ENCODE assay signal across 16 cellular contexts in the genomic region with DNA sequence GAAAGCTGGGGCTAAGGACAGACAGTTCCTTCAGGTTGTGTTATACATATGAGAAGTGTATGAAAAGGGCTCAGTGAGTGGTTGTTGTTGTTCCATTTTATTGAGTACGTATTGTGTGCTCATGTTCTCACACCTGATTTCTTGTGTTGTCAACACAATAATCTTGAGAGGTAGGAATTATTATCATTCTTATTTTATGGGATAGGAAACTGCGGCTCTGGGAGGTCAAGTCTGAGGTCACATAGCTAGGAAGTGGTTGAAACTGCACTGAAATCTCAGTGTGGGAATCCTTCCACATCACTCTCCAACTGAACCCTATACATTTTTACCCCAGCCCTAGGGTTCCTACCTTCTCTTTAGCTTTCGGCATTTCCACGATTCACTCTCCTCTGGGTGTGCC.
DNase-seq lines count a peak whose midpoint lies in the region; ATAC-seq and TF ChIP-seq lines count a peak whose summit lies in the region.
"Had no signal": no experiment of that assay in that cellular context is flagged by ENCODE, and none has a peak within 500 bp of the region (broad histone marks: within the 10 kb centered on the region; RNA-seq: fewer than 3 reads in every experiment).

No MANE protein-coding gene starts in this region.

- CTCF ChIA-PET in activated CD4-positive, alpha-beta T cell treated with anti-CD3 and anti-CD28 coated beads, Interleukin-2, amount 10 ng/mL, durations not matched to agents 7 days and 5 days (lab: Charles Lee): interaction anchor here (1.2 to 2.3 kb wide), 2 partner anchors 12 to 129 kb away, joined by 3 to 5 read pairs; no protein-coding TSS in a partner anchor

- no peak overlapping the region for H3K4me3 Mint-ChIP-seq in activated CD4-positive, alpha-beta T cell treated with anti-CD3 and anti-CD28 coated beads, Interleukin-2, amount 10 ng/mL, durations not matched to agents 7 days and 5 days
- peak overlapping the region; percentile 28 for H3K4me3 Mint-ChIP-seq in central memory CD8-positive, alpha-beta T cell
- H3K4me3 Mint-ChIP-seq: endodermal cell, HFFc6, neural crest cell, WTC11 had no signal

- peak overlapping the region; percentile 10 for H3K4me3 ChIP-seq in Loucy (ENCODE audit: low read length, poor library complexity, severe bottlenecking)
- no peak overlapping the region for H3K4me3 ChIP-seq in neutrophil (ENCODE audit: low read depth in 1 of 2, low read length in 1 of 2)
- H3K4me3 ChIP-seq: MG63, upper lobe of right lung had no signal

- H3K9ac ChIP-seq in Loucy (ENCODE audit: low read depth, low read length, poor library complexity, severe bottlenecking): peak overlapping the region; percentile 75

- TF ChIP-seq CTCF in Loucy (conservative IDR thresholded peaks at IDR 0.05; ENCODE audit: low read length): no peak
- no peak for TF ChIP-seq CTCF in neutrophil (IDR thresholded peaks at IDR 0.05)

- H3K4me2 ChIP-seq in Loucy (ENCODE audit: low read depth, low read length, poor library complexity, severe bottlenecking): peak overlapping the region; percentile 54

- H3K27ac Mint-ChIP-seq in activated CD4-positive, alpha-beta T cell treated with anti-CD3 and anti-CD28 coated beads, Interleukin-2, amount 10 ng/mL, durations not matched to agents 7 days and 5 days: peak overlapping the region; percentile 72
- H3K27ac Mint-ChIP-seq in central memory CD8-positive, alpha-beta T cell (ENCODE audit: low read depth): peak overlapping the region; percentile 94
- H3K27ac Mint-ChIP-seq: endodermal cell, HFFc6, WTC11 had no signal

- no peak overlapping the region for H2AFZ ChIP-seq in Loucy (ENCODE audit: low read length)

- H3K27me3 ChIP-seq in Loucy (ENCODE audit: insufficient read depth, low read length, poor library complexity, severe bottlenecking) (no peaks in the 10 kb centered on the region), neutrophil (no peaks in the 10 kb centered on the region)
- H3K27me3 ChIP-seq: MG63, upper lobe of right lung had no signal

- H3K27me3 Mint-ChIP-seq in activated CD4-positive, alpha-beta T cell treated with anti-CD3 and anti-CD28 coated beads, Interleukin-2, amount 10 ng/mL, durations not matched to agents 7 days and 5 days: no peaks in the 10 kb centered on the region
- no peaks in the 10 kb centered on the region for H3K27me3 Mint-ChIP-seq in central memory CD8-positive, alpha-beta T cell

- H3F3A ChIP-seq in Loucy (ENCODE audit: low read depth): peaks cover 8% of the 10 kb centered on the region; the same call in 1 of the 2 replicates

- H3K4me1 ChIP-seq in Loucy (ENCODE audit: insufficient read depth, low read length, poor library complexity, severe bottlenecking) (peaks cover 72% of the 10 kb centered on the region), neutrophil (ENCODE audit: control insufficient read depth in 1 of 2, insufficient read depth in 1 of 2, low read depth in 1 of 2, low read length in 1 of 2) (peaks cover 42 to 46% of the 10 kb centered on the region in 2 experiments)

- no peaks in the 10 kb centered on the region for H3K79me2 ChIP-seq in Loucy (ENCODE audit: insufficient read depth, low read length)

- peaks cover 6% of the 10 kb centered on the region for H3K36me3 Mint-ChIP-seq in activated CD4-positive, alpha-beta T cell treated with anti-CD3 and anti-CD28 coated beads, Interleukin-2, amount 10 ng/mL, durations not matched to agents 7 days and 5 days (ENCODE audit: low read depth)
- peaks cover 10% of the 10 kb centered on the region for H3K36me3 Mint-ChIP-seq in central memory CD8-positive, alpha-beta T cell (ENCODE audit: insufficient read depth)
- H3K36me3 Mint-ChIP-seq: WTC11 had no signal

- POLR2A ChIA-PET in activated CD4-positive, alpha-beta T cell treated with anti-CD3 and anti-CD28 coated beads, Interleukin-2, amount 10 ng/mL, durations not matched to agents 7 days and 5 days (lab: Charles Lee): no interaction called here

- no peaks in the 10 kb centered on the region for H3K36me3 ChIP-seq in Loucy (ENCODE audit: insufficient read depth, low read length)
- H3K36me3 ChIP-seq in neutrophil: no peaks in the 10 kb centered on the region
- H3K36me3 ChIP-seq: MG63, upper lobe of right lung had no signal

- H3K9me3 Mint-ChIP-seq in activated CD4-positive, alpha-beta T cell treated with anti-CD3 and anti-CD28 coated beads, Interleukin-2, amount 10 ng/mL, durations not matched to agents 7 days and 5 days: peaks cover 3% of the 10 kb centered on the region
- no peaks in the 10 kb centered on the region for H3K9me3 Mint-ChIP-seq in central memory CD8-positive, alpha-beta T cell
- H3K9me3 Mint-ChIP-seq: endodermal cell, WTC11 had no signal

- no peaks in the 10 kb centered on the region for H3K9me3 ChIP-seq in Loucy (ENCODE audit: insufficient read depth, low read depth, low read length)
- no peaks in the 10 kb centered on the region for H3K9me3 ChIP-seq in neutrophil
- H3K9me3 ChIP-seq: MG63, upper lobe of right lung had no signal

- ATAC-seq in central memory CD8-positive, alpha-beta T cell (replicated peaks; ENCODE audit: extremely low read depth, poor library complexity, severe bottlenecking): no peak
- ATAC-seq in HG02763 (IDR thresholded peaks at IDR 0.05; ENCODE audit: unreplicated experiment) (no peak), GM19328 (IDR thresholded peaks at IDR 0.05; ENCODE audit: unreplicated experiment) (no peak)
- ATAC-seq: WTC11 had no signal

- no peaks in the 10 kb centered on the region for H3K9me2 ChIP-seq in Loucy (replicated peaks; ENCODE audit: low read depth, low read length)

- H4K20me1 ChIP-seq in Loucy (ENCODE audit: insufficient read depth, low read length, poor library complexity, severe bottlenecking): no peaks in the 10 kb centered on the region

- H3K27ac ChIP-seq in neutrophil: peak overlapping the region; percentile 58
- H3K27ac ChIP-seq: upper lobe of right lung had no signal

- H3K4me1 Mint-ChIP-seq in activated CD4-positive, alpha-beta T cell treated with anti-CD3 and anti-CD28 coated beads, Interleukin-2, amount 10 ng/mL, durations not matched to agents 7 days and 5 days: peaks cover 47% of the 10 kb centered on the region
- peaks cover 48% of the 10 kb centered on the region for H3K4me1 Mint-ChIP-seq in central memory CD8-positive, alpha-beta T cell

- no peak for DNase-seq in activated CD4-positive, alpha-beta T cell treated with anti-CD3 and anti-CD28 coated beads, Interleukin-2, amount 10 ng/mL, durations not matched to agents 7 days and 5 days
- no peak for DNase-seq in activated CD4-positive, alpha-beta T cell treated with anti-CD3 and anti-CD28 coated beads for 1 hour
- no peak for DNase-seq in central memory CD8-positive, alpha-beta T cell (ENCODE audit: low spot score in 2 of 2)
- no peak for DNase-seq in cerebellar nuclear complex (lab: John Stamatoyannopoulos, UW)
- DNase-seq: endodermal cell, HFFc6, kidney, NCI-H1694, upper lobe of right lung had no signal
